8 cellular contexts compared by ENCODE assay signal in genomic region chr21:34510148-34511142, GRCh38. TPM values are rescaled to one million over a fixed set of nuclear protein-coding genes. Genes with fewer than 3 reads are reported as not detected.
DNase-seq lines count a peak whose midpoint lies in the region; ATAC-seq and TF ChIP-seq lines count a peak whose summit lies in the region.

No MANE protein-coding gene starts in this region.

- peak overlapping the region in 1 of 8 donors; percentile 23 for H3K4me3 Mint-ChIP-seq in CD4-positive, alpha-beta memory T cell

- CTCF ChIA-PET in CD4-positive, alpha-beta memory T cell (lab: Charles Lee; ENCODE audit: partially characterized antibody) = no interaction called here

- H3K9me3 Mint-ChIP-seq in CD4-positive, alpha-beta memory T cell = no peaks in the 10 kb centered on the region

- H3K27ac Mint-ChIP-seq in CD4-positive, alpha-beta memory T cell = peak overlapping the region in 1 of 7 donors; percentile 68

- H3K27me3 Mint-ChIP-seq in CD4-positive, alpha-beta memory T cell = no peaks in the 10 kb centered on the region

- H3K4me3 ChIP-seq in cardiac muscle cell = no peak overlapping the region
- no peak overlapping the region for H3K4me3 ChIP-seq in retinal pigment epithelial cell (ENCODE audit: low read length)
- no peak overlapping the region for H3K4me3 ChIP-seq in CD4-positive, alpha-beta memory T cell (ENCODE audit: low read length in 2 of 2)

- TF ChIP-seq CTCF in cardiac muscle cell (IDR thresholded peaks at IDR 0.05; ENCODE audit: low read depth, low read length) (peak; percentile 84), retinal pigment epithelial cell (conservative IDR thresholded peaks at IDR 0.05; ENCODE audit: low read depth, low read length) (peak; percentile 79)

- H3K36me3 ChIP-seq in cardiac muscle cell = no peaks in the 10 kb centered on the region
- H3K36me3 ChIP-seq in CD4-positive, alpha-beta memory T cell (ENCODE audit: insufficient read depth, low read length) = no peaks in the 10 kb centered on the region

- DNase-seq in DMS53 treated with DMSO at 0.1 percent for 48 hours (lab: John Stamatoyannopoulos, UW; ENCODE audit: unreplicated experiment) (peak; percentile 54), NCI-H774 (lab: John Stamatoyannopoulos, UW) (peak; percentile 16), cardiac muscle cell (ENCODE audit: low read depth in 1 of 2, low spot score in 1 of 2) (peak; percentile 83 to 86), retinal pigment epithelial cell (ENCODE audit: low read depth) (peak; percentile 50)
- peak; percentile 54 for DNase-seq in activated naive CD4-positive, alpha-beta T cell treated with Interleukin-2 at 50 U/mL for 16 hours
- DNase-seq in effector CD4-positive, alpha-beta T cell = no peak
- DNase-seq in CD4-positive, alpha-beta memory T cell = no peak

- H3K4me1 Mint-ChIP-seq in CD4-positive, alpha-beta memory T cell = no peaks in the 10 kb centered on the region

- peak; percentile 73 for ATAC-seq in HG02759 (IDR thresholded peaks at IDR 0.05; ENCODE audit: unreplicated experiment)

- POLR2A ChIA-PET in CD4-positive, alpha-beta memory T cell (lab: Charles Lee; ENCODE audit: partially characterized antibody) = no interaction called here

- H3K9me3 ChIP-seq in cardiac muscle cell (ENCODE audit: low read depth) = no peaks in the 10 kb centered on the region
- no peaks in the 10 kb centered on the region for H3K9me3 ChIP-seq in CD4-positive, alpha-beta memory T cell (ENCODE audit: control insufficient read depth in 1 of 2, low read length in 2 of 2)

- H3K36me3 Mint-ChIP-seq in CD4-positive, alpha-beta memory T cell = no peaks in the 10 kb centered on the region

- H3K4me1 ChIP-seq in cardiac muscle cell (ENCODE audit: low read depth) = peaks cover 4% of the 10 kb centered on the region
- H3K4me1 ChIP-seq in CD4-positive, alpha-beta memory T cell (ENCODE audit: insufficient read depth, low read length) = no peaks in the 10 kb centered on the region

- H3K27ac ChIP-seq in cardiac muscle cell = no peak overlapping the region
- H3K27ac ChIP-seq in CD4-positive, alpha-beta memory T cell (ENCODE audit: low read depth, low read length) = no peak overlapping the region

- intact Hi-C loops in CD4-positive, alpha-beta memory T cell (cut with micrococcal nuclease) = no loop called here

- H3K27me3 ChIP-seq in cardiac muscle cell = no peaks in the 10 kb centered on the region
- no peaks in the 10 kb centered on the region for H3K27me3 ChIP-seq in CD4-positive, alpha-beta memory T cell (ENCODE audit: insufficient read depth, low read length)

RNA-seq across cellular contexts. Expression of gene KCNE1, which starts 1.6 kb away (rescaled TPM):
- total RNA-seq in cardiac muscle cell = 0.42 and 2.3 TPM in 2 replicates
- polyA plus RNA-seq in cardiac muscle cell = 0.29 and 0.37 TPM in 2 replicates
- under 1 TPM; 0.17 to 0.22 TPM for total RNA-seq in CD4-positive, alpha-beta memory T cell
- under 1 TPM in 1 of 2 donors, not detected in 1; 0.14 TPM for polyA plus RNA-seq in CD4-positive, alpha-beta memory T cell

Comparison
In these comparisons a context has a peak if more than half of its experiments do, and no peak if none do; other contexts are left out.
1. DNase-seq: peak in DMS53 treated with DMSO at 0.1 percent for 48 hours (single experiment), NCI-H774 (single experiment), activated naive CD4-positive, alpha-beta T cell treated with Interleukin-2 at 50 U/mL for 16 hours (single experiment), cardiac muscle cell (2 of 2) and retinal pigment epithelial cell (single experiment); none in effector CD4-positive, alpha-beta T cell (single experiment) and CD4-positive, alpha-beta memory T cell (0 of 5).